18 cellular contexts compared by ENCODE assay signal in genomic region chr21:39073063-39073462, GRCh38.
A peak's percentile ranks its signal among the peaks of the same experiment; 100 is the strongest.
DNase-seq lines count a peak whose midpoint lies in the region; ATAC-seq and TF ChIP-seq lines count a peak whose summit lies in the region.
"Had no signal": no experiment of that assay in that cellular context is flagged by ENCODE, and none has a peak within 500 bp of the region (broad histone marks: within the 10 kb centered on the region; RNA-seq: fewer than 3 reads in every experiment).

No MANE protein-coding gene starts in this region.

- in situ Hi-C loops in G401 (cut with HindIII; ENCODE audit: low sequenced_read_pairs) (no loop called here), mammary epithelial cell (cut with MboI; ENCODE audit: low sequenced_read_pairs in 2 of 2) (no loop called here)

- H3K4ac ChIP-seq in trophoblast cell (ENCODE audit: low read depth, low read length), result no peak overlapping the region

- H2AFZ ChIP-seq in OCI-LY7 (ENCODE audit: low read length) (no peak overlapping the region), trophoblast cell (ENCODE audit: insufficient read depth, low read length, poor library complexity) (no peak overlapping the region), mammary epithelial cell (ENCODE audit: low read depth, low read length) (no peak overlapping the region)
- H2AFZ ChIP-seq: PC-9 had no signal

- WGBS in stomach, 5 donors, result 50 to 82% (median 68%) methylated on average over 3 of the region's 3 CpGs
- WGBS in trophoblast cell (ENCODE audit: extremely low coverage, insufficient coverage, insufficient read length), result no CpG with 5 or more reads among the region's 3 CpGs
- 53% methylated on average over 3 of the region's 3 CpGs for WGBS in mammary epithelial cell (ENCODE audit: low coverage, missing lambda C conversion rate)

- TF ChIP-seq POLR2A in stomach (IDR thresholded peaks at IDR 0.05), result no peak

- H3K4me3 ChIP-seq in left lung (no peak overlapping the region), stomach (no peak overlapping the region), OCI-LY7 (ENCODE audit: low read depth, low read length, poor library complexity, severe bottlenecking) (no peak overlapping the region), trophoblast cell (ENCODE audit: low read depth, low read length) (no peak overlapping the region), mammary epithelial cell (replicated peaks in 1 of 3; ENCODE audit: insufficient read depth in 1 of 3, low read depth in 2 of 3, low read length in 3 of 3) (no peak overlapping the region), H7 (ENCODE audit: insufficient read depth, low read depth, low read length) (no peak overlapping the region)
- H3K4me3 ChIP-seq: GM12878, K562, PC-9 had no signal

- POLR2A ChIA-PET in OCI-LY7 (lab: Charles Lee), result no interaction called here

- no peak overlapping the region for H4K12ac ChIP-seq in trophoblast cell (ENCODE audit: low read depth, low read length)

- no peak overlapping the region for H3K18ac ChIP-seq in trophoblast cell (ENCODE audit: low read length)

- H2BK12ac ChIP-seq in trophoblast cell (ENCODE audit: low read length), result no peak overlapping the region

- no peaks in the 10 kb centered on the region for H3K9me2 ChIP-seq in OCI-LY7 (ENCODE audit: insufficient read depth, low read length)

- no peaks in the 10 kb centered on the region for H3K79me1 ChIP-seq in trophoblast cell (ENCODE audit: low read length)

- H3K9me3 ChIP-seq in left lung, result peaks cover 0 to 9% of the 10 kb centered on the region in 2 donors
- H3K9me3 ChIP-seq in stomach, result peaks cover 0 to 13% (median 8%) of the 10 kb centered on the region in 4 donors
- H3K9me3 ChIP-seq in OCI-LY7 (ENCODE audit: low read length), result no peaks in the 10 kb centered on the region
- H3K9me3 ChIP-seq in trophoblast cell (ENCODE audit: insufficient read depth, low read depth, low read length), result no peaks in the 10 kb centered on the region
- peaks cover 2% of the 10 kb centered on the region for H3K9me3 ChIP-seq in mammary epithelial cell (replicated peaks; ENCODE audit: insufficient read depth, low read length)

- H4K91ac ChIP-seq in trophoblast cell (ENCODE audit: low read depth, low read length), result no peak overlapping the region

- no peak overlapping the region for H4K8ac ChIP-seq in trophoblast cell (ENCODE audit: low read depth, low read length)

- H3K9ac ChIP-seq in trophoblast cell (ENCODE audit: low read length) (no peak overlapping the region), mammary epithelial cell (ENCODE audit: insufficient read depth, low read length) (no peak overlapping the region)

- H3K27ac ChIP-seq in left lung, result peak overlapping the region; percentile 57 to 65
- peak overlapping the region in 3 of 5 donors; percentile 10 to 65 (median 45) for H3K27ac ChIP-seq in stomach
- H3K27ac ChIP-seq in OCI-LY7 (ENCODE audit: low read depth, low read length, poor library complexity, severe bottlenecking), result no peak overlapping the region
- H3K27ac ChIP-seq in trophoblast cell (ENCODE audit: low read depth, low read length), result no peak overlapping the region
- no peak overlapping the region for H3K27ac ChIP-seq in mammary epithelial cell (ENCODE audit: insufficient read depth, low read depth, low read length)
- H3K27ac ChIP-seq: PC-9 had no signal

- no peak overlapping the region for H2AK5ac ChIP-seq in trophoblast cell (ENCODE audit: low read length)

- CTCF ChIA-PET in OCI-LY7 (lab: Charles Lee; ENCODE audit: unreplicated experiment), result no interaction called here
- CTCF ChIA-PET in mammary epithelial cell (lab: Charles Lee; ENCODE audit: low non-redundant PET), result no interaction called here

- H2BK5ac ChIP-seq in trophoblast cell (ENCODE audit: low read depth, low read length, poor library complexity), result no peak overlapping the region

- H3K4me1 ChIP-seq in left lung (peaks cover 7 to 15% of the 10 kb centered on the region in 2 donors), stomach (peaks cover 0 to 13% (median 6%) of the 10 kb centered on the region in 4 donors), OCI-LY7 (ENCODE audit: insufficient read depth, low read length, poor library complexity, severe bottlenecking) (no peaks in the 10 kb centered on the region), trophoblast cell (ENCODE audit: control insufficient read depth in 1 of 2, insufficient read depth in 2 of 2, low read length in 2 of 2) (no peaks in the 10 kb centered on the region), mammary epithelial cell (ENCODE audit: insufficient read depth, low read length) (no peaks in the 10 kb centered on the region)

- H4K20me1 ChIP-seq in OCI-LY7 (ENCODE audit: insufficient read depth, low read length) (no peaks in the 10 kb centered on the region), mammary epithelial cell (ENCODE audit: insufficient read depth, low read length) (no peaks in the 10 kb centered on the region)

- H3K4me2 ChIP-seq in OCI-LY7 (ENCODE audit: low read length), result no peak overlapping the region
- no peak overlapping the region for H3K4me2 ChIP-seq in trophoblast cell (ENCODE audit: low read length)
- H3K4me2 ChIP-seq in mammary epithelial cell (ENCODE audit: insufficient read depth, low read depth, low read length), result no peak overlapping the region
- H3K4me2 ChIP-seq: PC-9 had no signal

- no TSS peak for BruUV-seq in OCI-LY7 (replicated peaks; lab: Mats Ljungman, UMichigan)
- no TSS peak for BruUV-seq in mammary epithelial cell (replicated peaks; lab: Mats Ljungman, UMichigan)

- H3K14ac ChIP-seq in trophoblast cell (ENCODE audit: low read length), result no peak overlapping the region

- H3K79me2 ChIP-seq in OCI-LY7 (ENCODE audit: insufficient read depth, low read depth, low read length) (no peaks in the 10 kb centered on the region), trophoblast cell (ENCODE audit: control insufficient read depth, insufficient read depth, low read length, poor library complexity) (no peaks in the 10 kb centered on the region), mammary epithelial cell (ENCODE audit: insufficient read depth, low read length) (no peaks in the 10 kb centered on the region)

- TF ChIP-seq EP300 in stomach (IDR thresholded peaks at IDR 0.05), result no peak

- no peak overlapping the region for H2BK120ac ChIP-seq in trophoblast cell (ENCODE audit: insufficient read depth, low read length, poor library complexity)

- intact Hi-C loops in left lung (cut with DNase I) (no loop called here), stomach (cut with DNase I; ENCODE audit: low total_unique reads) (no loop called here), OCI-LY7 (cut with micrococcal nuclease; ENCODE audit: unreplicated experiment) (no loop called here), mammary epithelial cell (cut with micrococcal nuclease) (no loop called here)

- peak; percentile 19 for DNase-seq in G401 (ENCODE audit: low spot score)
- peak; percentile 72 for DNase-seq in astrocyte of the hippocampus (ENCODE audit: low read depth, low spot score)
- no peak for DNase-seq in left lung
- DNase-seq in stomach, result no peak
- DNase-seq in OCI-LY7 (ENCODE audit: low spot score), result no peak
- no peak for DNase-seq in trophoblast cell
- no peak for DNase-seq in mammary epithelial cell
- no peak for DNase-seq in H7
- DNase-seq: DND-41, GDM1, NCI-H1436, NCI-H2029, NCI-H2171, NCI-H748 treated with DMSO at 0.1 percent for 48 hours, PC-9 had no signal

- dilution Hi-C loops in mammary epithelial cell (cut with HindIII; ENCODE audit: low sequenced_read_pairs), result loop anchor here (5.0 kb wide), 1 partner anchor 46 kb away; no protein-coding TSS in a partner anchor

- TF ChIP-seq CTCF in left lung (IDR thresholded peaks at IDR 0.05) (no peak), stomach (IDR thresholded peaks at IDR 0.05) (no peak), OCI-LY7 (conservative IDR thresholded peaks at IDR 0.05; ENCODE audit: low read length) (no peak), mammary epithelial cell (conservative IDR thresholded peaks at IDR 0.05 in 1 of 2, IDR thresholded peaks at IDR 0.05 in 1 of 2; ENCODE audit: extremely low read depth in 1 of 2, insufficient read depth in 1 of 2, low read depth in 1 of 2, low read length in 2 of 2) (no peak)

- ATAC-seq in left lung, result no peak
- ATAC-seq: GM12878, HCT116, K562 had no signal

- H3K23ac ChIP-seq in trophoblast cell (ENCODE audit: low read length), result no peak overlapping the region

- H3K36me3 ChIP-seq in left lung (no peaks in the 10 kb centered on the region), stomach (no peaks in the 10 kb centered on the region), OCI-LY7 (ENCODE audit: insufficient read depth, low read length) (no peaks in the 10 kb centered on the region), trophoblast cell (ENCODE audit: control insufficient read depth in 1 of 2, insufficient read depth in 2 of 2, low read length in 2 of 2) (no peaks in the 10 kb centered on the region), mammary epithelial cell (ENCODE audit: insufficient read depth, low read length) (no peaks in the 10 kb centered on the region), H7 (replicated peaks; ENCODE audit: control insufficient read depth, insufficient read depth, low read length) (no peaks in the 10 kb centered on the region)

- no peaks in the 10 kb centered on the region for H3K27me3 ChIP-seq in left lung
- no peaks in the 10 kb centered on the region for H3K27me3 ChIP-seq in stomach
- peaks cover 4% of the 10 kb centered on the region for H3K27me3 ChIP-seq in trophoblast cell (ENCODE audit: insufficient read depth, low read length)
- no peaks in the 10 kb centered on the region for H3K27me3 ChIP-seq in mammary epithelial cell (ENCODE audit: insufficient read depth, low read length)
- no peaks in the 10 kb centered on the region; the same call in 1 of the 2 replicates for H3K27me3 ChIP-seq in H7 (ENCODE audit: control insufficient read depth, insufficient read depth, low read length)

Comparison
In these comparisons a context has a peak if more than half of its experiments do, and no peak if none do; other contexts are left out.
1. DNase-seq: peak in G401 (single experiment) and astrocyte of the hippocampus (single experiment); none in left lung (0 of 2), stomach (single experiment), OCI-LY7 (single experiment), trophoblast cell (0 of 2), mammary epithelial cell (single experiment) and H7 (single experiment).
2. H3K27ac ChIP-seq: peak in left lung (2 of 2) and stomach (3 of 5); none in OCI-LY7 (single experiment), trophoblast cell (single experiment) and mammary epithelial cell (single experiment).